ENCODE assay signal across 19 cellular contexts in the genomic region with DNA sequence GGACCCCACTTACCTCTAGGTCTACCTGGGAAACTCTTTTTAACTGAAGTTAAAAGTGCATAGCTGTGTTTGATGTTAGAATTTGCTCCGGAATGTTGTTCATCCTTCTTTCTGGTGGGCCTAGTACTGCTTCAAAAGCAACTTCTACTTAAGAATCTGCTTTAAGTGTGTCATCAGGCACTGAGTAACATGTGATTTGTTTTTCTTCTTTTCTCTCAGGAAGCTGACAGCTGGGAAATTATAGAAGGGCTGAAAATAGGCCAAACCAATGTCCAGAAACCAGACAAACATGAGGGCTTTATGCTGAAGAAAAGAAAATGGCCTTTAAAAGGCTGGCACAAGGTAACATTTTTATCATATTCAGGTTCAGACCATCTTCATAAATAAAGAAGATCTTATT.
DNase-seq lines count a peak whose midpoint lies in the region; ATAC-seq and TF ChIP-seq lines count a peak whose summit lies in the region.
"Had no signal": no experiment of that assay in that cellular context is flagged by ENCODE, and none has a peak within 500 bp of the region (broad histone marks: within the 10 kb centered on the region; RNA-seq: fewer than 3 reads in every experiment).

No MANE protein-coding gene starts in this region.

- peaks cover 5% of the 10 kb centered on the region for H3K4me1 Mint-ChIP-seq in osteocyte (ENCODE audit: unreplicated experiment)
- no peaks in the 10 kb centered on the region for H3K4me1 Mint-ChIP-seq in natural killer cell
- H3K4me1 Mint-ChIP-seq: activated CD4-positive, alpha-beta T cell treated with anti-CD3 and anti-CD28 coated beads, Interleukin-2, amount 10 ng/mL, durations not matched to agents 7 days and 5 days; H9; stimulated activated naive B cell treated with anti-CD40 and anti-IgM and Interleukin-4, amounts not matched to agents 10 μg/mL and 1 μg/mL and 100 μg/mL, for 72 hours had no signal

- H3K4me3 Mint-ChIP-seq in osteocyte (ENCODE audit: unreplicated experiment) = no peak overlapping the region
- no peak overlapping the region for H3K4me3 Mint-ChIP-seq in natural killer cell
- H3K4me3 Mint-ChIP-seq: activated CD4-positive, alpha-beta T cell treated with anti-CD3 and anti-CD28 coated beads, Interleukin-2, amount 10 ng/mL, durations not matched to agents 7 days and 5 days; CD14-positive monocyte; H9; stimulated activated naive B cell treated with anti-CD40 and anti-IgM and Interleukin-4, amounts not matched to agents 10 μg/mL and 1 μg/mL and 100 μg/mL, for 72 hours had no signal

- no peaks in the 10 kb centered on the region for H3K27me3 ChIP-seq in brain microvascular endothelial cell (replicated peaks)
- H3K27me3 ChIP-seq: ascending aorta, tibial nerve had no signal

- peak; percentile 40 for DNase-seq in AG10803 (ENCODE audit: low read depth)
- peak; percentile 7 for DNase-seq in brain microvascular endothelial cell
- peak; percentile 18 for DNase-seq in foreskin melanocyte
- no peak for DNase-seq in osteocyte (ENCODE audit: extremely low spot score, unreplicated experiment)
- DNase-seq in natural killer cell = no peak
- no peak for DNase-seq in D341Med (ENCODE audit: low spot score)
- no peak for DNase-seq in activated CD4-positive, CD25-positive, alpha-beta regulatory T cell (lab: John Stamatoyannopoulos, UW)
- DNase-seq: activated CD4-positive, alpha-beta T cell treated with anti-CD3 and anti-CD28 coated beads, Interleukin-2, amount 10 ng/mL, durations not matched to agents 7 days and 5 days; activated naive CD4-positive, alpha-beta T cell; H9; hippocampal formation; NK-92 treated with Interleukin-12 subunit alpha and Interleukin-12 subunit beta, amount 100 ng/mL, for 24 hours; stimulated activated naive B cell treated with anti-CD40 and anti-IgM and Interleukin-4, amounts not matched to agents 10 μg/mL and 1 μg/mL and 100 μg/mL, for 72 hours had no signal

- H3K27ac ChIP-seq in brain microvascular endothelial cell = no peak overlapping the region
- H3K27ac ChIP-seq: ascending aorta, tibial nerve had no signal

- H3K27me3 Mint-ChIP-seq in osteocyte (ENCODE audit: unreplicated experiment) (no peaks in the 10 kb centered on the region), natural killer cell (ENCODE audit: low read depth in 2 of 2) (peaks cover 8 to 19% of the 10 kb centered on the region in 2 donors)
- H3K27me3 Mint-ChIP-seq: progenitor cell of endocrine pancreas had no signal

- H3K36me3 ChIP-seq in brain microvascular endothelial cell (replicated peaks) = no peaks in the 10 kb centered on the region
- H3K36me3 ChIP-seq: ascending aorta had no signal

- ATAC-seq in natural killer cell (no peak), GM21528 (IDR thresholded peaks at IDR 0.05; ENCODE audit: low FRiP score, unreplicated experiment) (no peak)
- ATAC-seq: esophagus mucosa; stimulated activated naive B cell treated with anti-CD40 and anti-IgM and Interleukin-4, amounts not matched to agents 10 μg/mL and 1 μg/mL and 100 μg/mL, for 72 hours had no signal

- intact Hi-C loops in natural killer cell (cut with micrococcal nuclease) = no loop called here

- TF ChIP-seq CTCF in AG10803 (conservative IDR thresholded peaks at IDR 0.05; ENCODE audit: low read length) (no peak), brain microvascular endothelial cell (IDR thresholded peaks at IDR 0.05; ENCODE audit: low read depth, low read length, missing control alignments) (no peak), osteocyte (IDR thresholded peaks at IDR 0.05) (no peak), natural killer cell (IDR thresholded peaks at IDR 0.05) (no peak)

- H3K9me3 Mint-ChIP-seq in osteocyte (ENCODE audit: unreplicated experiment) = no peaks in the 10 kb centered on the region
- no peaks in the 10 kb centered on the region for H3K9me3 Mint-ChIP-seq in natural killer cell
- H3K9me3 Mint-ChIP-seq: activated CD4-positive, alpha-beta T cell treated with anti-CD3 and anti-CD28 coated beads, Interleukin-2, amount 10 ng/mL, durations not matched to agents 7 days and 5 days; CD14-positive monocyte; H9; stimulated activated naive B cell treated with anti-CD40 and anti-IgM and Interleukin-4, amounts not matched to agents 10 μg/mL and 1 μg/mL and 100 μg/mL, for 72 hours had no signal

- H3K27ac Mint-ChIP-seq in osteocyte (ENCODE audit: unreplicated experiment) (peak overlapping the region; percentile 32), natural killer cell (no peak overlapping the region)
- H3K27ac Mint-ChIP-seq: activated CD4-positive, alpha-beta T cell treated with anti-CD3 and anti-CD28 coated beads, Interleukin-2, amount 10 ng/mL, durations not matched to agents 7 days and 5 days; CD14-positive monocyte; H9; progenitor cell of endocrine pancreas; stimulated activated naive B cell treated with anti-CD40 and anti-IgM and Interleukin-4, amounts not matched to agents 10 μg/mL and 1 μg/mL and 100 μg/mL, for 72 hours had no signal

- in situ Hi-C loops in brain microvascular endothelial cell (cut with HindIII; ENCODE audit: low pct_ligation_motif_present, low sequenced_read_pairs) = no loop called here

- no peaks in the 10 kb centered on the region for H3K36me3 Mint-ChIP-seq in osteocyte (ENCODE audit: unreplicated experiment)
- no peaks in the 10 kb centered on the region for H3K36me3 Mint-ChIP-seq in natural killer cell
- H3K36me3 Mint-ChIP-seq: CD14-positive monocyte; stimulated activated naive B cell treated with anti-CD40 and anti-IgM and Interleukin-4, amounts not matched to agents 10 μg/mL and 1 μg/mL and 100 μg/mL, for 72 hours had no signal

- H3K4me3 ChIP-seq in AG10803 (ENCODE audit: low read length) = no peak overlapping the region
- no peak overlapping the region for H3K4me3 ChIP-seq in brain microvascular endothelial cell (ENCODE audit: low read depth, low read length)
- H3K4me3 ChIP-seq: ascending aorta, tibial nerve had no signal

Comparison
In these comparisons a context has a peak if more than half of its experiments do, and no peak if none do; other contexts are left out.
1. DNase-seq: peak in AG10803 (single experiment), brain microvascular endothelial cell (single experiment) and foreskin melanocyte (single experiment); none in osteocyte (single experiment), natural killer cell (single experiment), D341Med (single experiment) and activated CD4-positive, CD25-positive, alpha-beta regulatory T cell (0 of 4).